Comparison of ENCODE assay signal across 8 cellular contexts in genomic region chr16:22217890-22218730, GRCh38. TPM values are rescaled to one million over a fixed set of nuclear protein-coding genes. Genes with fewer than 3 reads are reported as not detected.
DNase-seq lines count a peak whose midpoint lies in the region; ATAC-seq and TF ChIP-seq lines count a peak whose summit lies in the region.

No MANE protein-coding gene starts in this region.

- ATAC-seq in HG02798 (IDR thresholded peaks at IDR 0.05; ENCODE audit: poor library complexity, unreplicated experiment) (peak; percentile 90), WTC11 (peak; percentile 80)

- no peak overlapping the region for H3K4me3 Mint-ChIP-seq in activated naive CD4-positive, alpha-beta T cell treated with anti-CD3 and anti-CD28 coated beads for 36 hours
- no peak overlapping the region for H3K4me3 Mint-ChIP-seq in WTC11
- H3K4me3 Mint-ChIP-seq in glutamatergic neuron (ENCODE audit: unreplicated experiment), result no peak overlapping the region

- no peaks in the 10 kb centered on the region for H3K9me3 Mint-ChIP-seq in activated naive CD4-positive, alpha-beta T cell treated with anti-CD3 and anti-CD28 coated beads for 36 hours
- H3K9me3 Mint-ChIP-seq in WTC11 (peaks cover 10% of the 10 kb centered on the region), glutamatergic neuron (ENCODE audit: unreplicated experiment) (no peaks in the 10 kb centered on the region)

- no peak for TF ChIP-seq CTCF in WTC11 (IDR thresholded peaks at IDR 0.05)
- TF ChIP-seq CTCF in glutamatergic neuron (IDR thresholded peaks at IDR 0.05; ENCODE audit: partially characterized antibody, unreplicated experiment), result no peak

- POLR2A ChIA-PET in WTC11 (lab: Charles Lee), result interaction anchor here (0.8 kb wide), 1 partner anchor 27 kb away, joined by 3 read pairs; no protein-coding TSS in a partner anchor

- CTCF ChIA-PET in activated naive CD4-positive, alpha-beta T cell treated with anti-CD3 and anti-CD28 coated beads for 36 hours (lab: Charles Lee), result no interaction called here
- CTCF ChIA-PET in WTC11 (lab: Charles Lee), result interaction anchor here (0.5 to 2.4 kb wide), 3 partner anchors 12 to 678 kb away, joined by 3 to 16 read pairs (median 4); partner anchors contain the start of gene EEF2K

- peak; percentile 24 for DNase-seq in activated naive CD4-positive, alpha-beta T cell treated with anti-CD3 and anti-CD28 coated beads for 36 hours
- DNase-seq in activated naive CD4-positive, alpha-beta T cell treated with anti-CD3 and anti-CD28 coated beads, Interleukin-2, amount 50 U/mL, for 16 hours, result no peak
- DNase-seq in WTC11 (ENCODE audit: low spot score), result no peak
- peak; percentile 57 for DNase-seq in stimulated activated CD8-positive, alpha-beta memory T cell treated with anti-CD3 and anti-CD28 coated beads, Interleukin-4, amount 100 ng/mL, for 48 hours
- no peak for DNase-seq in hypothalamus (lab: John Stamatoyannopoulos, UW)
- no peak for DNase-seq in glutamatergic neuron
- no peak for DNase-seq in SIG-M5 (lab: John Stamatoyannopoulos, UW)

- H3K36me3 Mint-ChIP-seq in activated naive CD4-positive, alpha-beta T cell treated with anti-CD3 and anti-CD28 coated beads for 36 hours (ENCODE audit: low read depth), result peaks cover 8% of the 10 kb centered on the region
- peaks cover 20% of the 10 kb centered on the region for H3K36me3 Mint-ChIP-seq in WTC11
- no peaks in the 10 kb centered on the region for H3K36me3 Mint-ChIP-seq in glutamatergic neuron (ENCODE audit: unreplicated experiment)

- intact Hi-C loops in activated naive CD4-positive, alpha-beta T cell treated with anti-CD3 and anti-CD28 coated beads for 36 hours (cut with micrococcal nuclease), result no loop called here

- H3K4me1 Mint-ChIP-seq in activated naive CD4-positive, alpha-beta T cell treated with anti-CD3 and anti-CD28 coated beads for 36 hours (ENCODE audit: low read depth), result peaks cover 13% of the 10 kb centered on the region
- peaks cover 5% of the 10 kb centered on the region for H3K4me1 Mint-ChIP-seq in WTC11
- H3K4me1 Mint-ChIP-seq in glutamatergic neuron (ENCODE audit: low read depth, unreplicated experiment), result peaks cover 4% of the 10 kb centered on the region

- no peaks in the 10 kb centered on the region for H3K27me3 Mint-ChIP-seq in activated naive CD4-positive, alpha-beta T cell treated with anti-CD3 and anti-CD28 coated beads for 36 hours (ENCODE audit: low read depth)
- H3K27me3 Mint-ChIP-seq in WTC11 (ENCODE audit: low read depth), result no peaks in the 10 kb centered on the region
- H3K27me3 Mint-ChIP-seq in glutamatergic neuron (ENCODE audit: unreplicated experiment), result no peaks in the 10 kb centered on the region

- H3K27ac Mint-ChIP-seq in activated naive CD4-positive, alpha-beta T cell treated with anti-CD3 and anti-CD28 coated beads for 36 hours, result no peak overlapping the region
- H3K27ac Mint-ChIP-seq in WTC11, result peak overlapping the region; percentile 65
- no peak overlapping the region for H3K27ac Mint-ChIP-seq in glutamatergic neuron (ENCODE audit: unreplicated experiment)

TF ChIP-seq in WTC11, 78 proteins besides CTCF, POLR2A, EP300 and RAD21 (continues in another document):
- TF ChIP-seq TP53 (CRISPR knock-in tag; IDR thresholded peaks at IDR 0.05) (no peak), ZNF138 (CRISPR knock-in tag; conservative IDR thresholded peaks at IDR 0.05) (no peak), ELF4 (CRISPR knock-in tag; IDR thresholded peaks at IDR 0.05; ENCODE audit: low read depth) (no peak), ZNF416 (CRISPR knock-in tag; IDR thresholded peaks at IDR 0.05) (no peak), IRF2 (CRISPR knock-in tag; IDR thresholded peaks at IDR 0.05; ENCODE audit: borderline replicate concordance, low read depth) (no peak), ARID4B (CRISPR knock-in tag; IDR thresholded peaks at IDR 0.05; ENCODE audit: borderline replicate concordance) (no peak), E2F1 (CRISPR knock-in tag; IDR thresholded peaks at IDR 0.05) (no peak), ZBTB21 (CRISPR knock-in tag; IDR thresholded peaks at IDR 0.05; ENCODE audit: borderline replicate concordance) (no peak)
- TF ChIP-seq, protein P1, sequence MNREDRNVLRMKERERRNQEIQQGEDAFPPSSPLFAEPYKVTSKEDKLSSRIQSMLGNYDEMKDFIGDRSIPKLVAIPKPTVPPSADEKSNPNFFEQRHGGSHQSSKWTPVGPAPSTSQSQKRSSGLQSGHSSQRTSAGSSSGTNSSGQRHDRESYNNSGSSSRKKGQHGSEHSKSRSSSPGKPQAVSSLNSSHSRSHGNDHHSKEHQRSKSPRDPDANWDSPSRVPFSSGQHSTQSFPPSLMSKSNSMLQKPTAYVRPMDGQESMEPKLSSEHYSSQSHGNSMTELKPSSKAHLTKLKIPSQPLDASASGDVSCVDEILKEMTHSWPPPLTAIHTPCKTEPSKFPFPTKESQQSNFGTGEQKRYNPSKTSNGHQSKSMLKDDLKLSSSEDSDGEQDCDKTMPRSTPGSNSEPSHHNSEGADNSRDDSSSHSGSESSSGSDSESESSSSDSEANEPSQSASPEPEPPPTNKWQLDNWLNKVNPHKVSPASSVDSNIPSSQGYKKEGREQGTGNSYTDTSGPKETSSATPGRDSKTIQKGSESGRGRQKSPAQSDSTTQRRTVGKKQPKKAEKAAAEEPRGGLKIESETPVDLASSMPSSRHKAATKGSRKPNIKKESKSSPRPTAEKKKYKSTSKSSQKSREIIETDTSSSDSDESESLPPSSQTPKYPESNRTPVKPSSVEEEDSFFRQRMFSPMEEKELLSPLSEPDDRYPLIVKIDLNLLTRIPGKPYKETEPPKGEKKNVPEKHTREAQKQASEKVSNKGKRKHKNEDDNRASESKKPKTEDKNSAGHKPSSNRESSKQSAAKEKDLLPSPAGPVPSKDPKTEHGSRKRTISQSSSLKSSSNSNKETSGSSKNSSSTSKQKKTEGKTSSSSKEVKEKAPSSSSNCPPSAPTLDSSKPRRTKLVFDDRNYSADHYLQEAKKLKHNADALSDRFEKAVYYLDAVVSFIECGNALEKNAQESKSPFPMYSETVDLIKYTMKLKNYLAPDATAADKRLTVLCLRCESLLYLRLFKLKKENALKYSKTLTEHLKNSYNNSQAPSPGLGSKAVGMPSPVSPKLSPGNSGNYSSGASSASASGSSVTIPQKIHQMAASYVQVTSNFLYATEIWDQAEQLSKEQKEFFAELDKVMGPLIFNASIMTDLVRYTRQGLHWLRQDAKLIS (CRISPR knock-in tag; IDR thresholded peaks at IDR 0.05; ENCODE audit: borderline replicate concordance), result no peak

RNA-seq across cellular contexts. Expression of gene EEF2K, which starts 12.0 kb away (rescaled TPM):
- total RNA-seq in activated naive CD4-positive, alpha-beta T cell treated with anti-CD3 and anti-CD28 coated beads for 36 hours, result 1 to 10 TPM; 9.8 to 10.0 TPM
- total RNA-seq in WTC11 (2021) (23.8 to 27.7 TPM (median 26.7 TPM) in 3 replicates), glutamatergic neuron (ENCODE audit: unreplicated experiment) (40.2 TPM)

RNA-seq across cellular contexts. Expression of gene SDR42E2, which starts 55.8 kb away (rescaled TPM):
- under 1 TPM in 1 of 2 experiments, not detected in 1; 0.15 TPM for total RNA-seq in activated naive CD4-positive, alpha-beta T cell treated with anti-CD3 and anti-CD28 coated beads for 36 hours
- total RNA-seq in WTC11 (2021) (0.09 to 0.18 TPM (median 0.13 TPM) in 3 replicates), glutamatergic neuron (ENCODE audit: unreplicated experiment) (not detected)

Comparison
In these comparisons a context has a peak if more than half of its experiments do, and no peak if none do; other contexts are left out.
1. DNase-seq: peak in activated naive CD4-positive, alpha-beta T cell treated with anti-CD3 and anti-CD28 coated beads for 36 hours (single experiment) and stimulated activated CD8-positive, alpha-beta memory T cell treated with anti-CD3 and anti-CD28 coated beads, Interleukin-4, amount 100 ng/mL, for 48 hours (single experiment); none in activated naive CD4-positive, alpha-beta T cell treated with anti-CD3 and anti-CD28 coated beads, Interleukin-2, amount 50 U/mL, for 16 hours (single experiment), WTC11 (single experiment), hypothalamus (0 of 51), glutamatergic neuron (single experiment) and SIG-M5 (single experiment).